In the genomic region with DNA sequence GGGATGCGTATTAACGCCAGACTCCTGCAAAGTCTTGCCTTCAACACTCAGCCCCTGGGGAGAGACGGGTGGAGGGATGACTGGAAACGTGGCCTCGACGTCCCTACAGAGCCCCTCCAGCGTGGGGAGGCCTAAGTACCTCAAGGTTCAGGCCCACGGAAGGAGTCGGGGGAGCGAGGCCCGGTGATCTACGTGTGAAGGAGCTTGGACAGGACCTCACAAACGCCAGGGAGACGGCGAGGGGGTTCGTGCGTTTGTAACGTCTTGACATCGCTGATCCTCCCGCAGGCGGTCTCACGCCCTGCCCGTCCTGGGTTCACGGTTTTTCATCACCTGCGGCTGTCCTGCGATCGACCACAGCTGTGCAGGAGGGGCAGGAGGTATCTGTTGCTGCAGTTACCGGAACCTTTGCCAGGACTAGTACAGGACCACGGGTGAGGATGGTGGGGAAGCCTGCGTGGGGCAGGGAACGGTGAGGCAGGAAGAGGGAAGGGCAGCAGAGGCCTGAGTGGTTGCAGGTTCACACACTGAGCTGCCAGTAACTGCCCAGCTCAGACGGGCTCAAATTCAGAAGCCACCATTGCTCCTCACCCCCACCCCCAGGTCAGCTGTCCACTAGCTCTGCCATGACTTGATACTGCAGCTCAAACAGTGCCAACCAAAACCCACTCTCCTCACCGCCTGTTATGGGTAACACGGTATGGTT, we compare ENCODE assay signal across 8 cellular contexts.
DNase-seq lines count a peak whose midpoint lies in the region; TF ChIP-seq lines count a peak whose summit lies in the region.

No MANE protein-coding gene starts in this region.

- peaks cover 20% of the 10 kb centered on the region for H3K4me1 ChIP-seq in OCI-LY3 (ENCODE audit: low read length)
- peaks cover 29% of the 10 kb centered on the region in 2 donors for H3K4me1 ChIP-seq in duodenal mucosa (ENCODE audit: control insufficient read depth in 1 of 2, insufficient read depth in 2 of 2, low read length in 2 of 2)
- H3K4me1 ChIP-seq in muscle layer of duodenum (ENCODE audit: control insufficient read depth in 1 of 2, insufficient read depth in 2 of 2, low read length in 2 of 2) = peaks cover 18 to 33% of the 10 kb centered on the region in 2 donors

- H3K9me3 ChIP-seq in OCI-LY3 (ENCODE audit: insufficient read depth, low read length) (no peaks in the 10 kb centered on the region), duodenal mucosa (ENCODE audit: control insufficient read depth in 1 of 2, low read length in 2 of 2) (no peaks in the 10 kb centered on the region), muscle layer of duodenum (ENCODE audit: control insufficient read depth in 1 of 2, low read length in 2 of 2) (no peaks in the 10 kb centered on the region)

- H3K79me2 ChIP-seq in OCI-LY3 (ENCODE audit: low read length) = peaks cover 78% of the 10 kb centered on the region

- H3K4me1 Mint-ChIP-seq in activated naive CD4-positive, alpha-beta T cell treated with anti-CD3 and anti-CD28 coated beads, Interleukin-2, amount 50 U/mL, for 24 hours = peaks cover 42% of the 10 kb centered on the region

- H3K9me3 Mint-ChIP-seq in activated naive CD4-positive, alpha-beta T cell treated with anti-CD3 and anti-CD28 coated beads, Interleukin-2, amount 50 U/mL, for 24 hours = no peaks in the 10 kb centered on the region

- H4K20me1 ChIP-seq in OCI-LY3 (ENCODE audit: insufficient read depth, low read length) = no peaks in the 10 kb centered on the region

- H2AFZ ChIP-seq in OCI-LY3 (ENCODE audit: low read depth, low read length) = no peak overlapping the region

- H3K4me2 ChIP-seq in OCI-LY3 (ENCODE audit: low read length) = peak overlapping the region; percentile 90

- H3K9ac ChIP-seq in OCI-LY3 (ENCODE audit: low read length) (peak overlapping the region; percentile 89), duodenal mucosa (ENCODE audit: low read depth in 1 of 2, low read length in 2 of 2) (peak overlapping the region; percentile 96 to 98)

- H3K27me3 Mint-ChIP-seq in activated naive CD4-positive, alpha-beta T cell treated with anti-CD3 and anti-CD28 coated beads, Interleukin-2, amount 50 U/mL, for 24 hours = no peaks in the 10 kb centered on the region

- H3K27me3 ChIP-seq in OCI-LY3 (ENCODE audit: low read depth, low read length) (no peaks in the 10 kb centered on the region), duodenal mucosa (ENCODE audit: control insufficient read depth in 1 of 2, insufficient read depth in 2 of 2, low read length in 2 of 2) (no peaks in the 10 kb centered on the region), muscle layer of duodenum (ENCODE audit: low read depth, low read length) (no peaks in the 10 kb centered on the region)

- peak overlapping the region; percentile 92 for H3K4me3 Mint-ChIP-seq in activated naive CD4-positive, alpha-beta T cell treated with anti-CD3 and anti-CD28 coated beads, Interleukin-2, amount 50 U/mL, for 24 hours

- H3K27ac Mint-ChIP-seq in activated naive CD4-positive, alpha-beta T cell treated with anti-CD3 and anti-CD28 coated beads, Interleukin-2, amount 50 U/mL, for 24 hours = peak overlapping the region; percentile 90

- H3K36me3 ChIP-seq in OCI-LY3 (replicated peaks; ENCODE audit: low read depth, low read length) = peaks cover 52% of the 10 kb centered on the region
- peaks cover 39 to 59% of the 10 kb centered on the region in 2 donors for H3K36me3 ChIP-seq in duodenal mucosa (ENCODE audit: control insufficient read depth in 1 of 2, insufficient read depth in 2 of 2, low read length in 2 of 2)
- peaks cover 32 to 65% of the 10 kb centered on the region in 2 donors for H3K36me3 ChIP-seq in muscle layer of duodenum (ENCODE audit: control insufficient read depth in 1 of 2, insufficient read depth in 2 of 2, low read length in 2 of 2)

- DNase-seq in activated naive CD4-positive, alpha-beta T cell treated with anti-CD3 and anti-CD28 coated beads, Interleukin-2, amount 50 U/mL, for 16 hours = no peak
- DNase-seq in NCI-H2107 treated with DMSO at 0.1 percent for 48 hours (lab: John Stamatoyannopoulos, UW; ENCODE audit: unreplicated experiment) (no peak), DMS 273 (lab: John Stamatoyannopoulos, UW; ENCODE audit: unreplicated experiment) (no peak)
- no peak for DNase-seq in activated CD8-positive, alpha-beta memory T cell treated with anti-CD3 and anti-CD28 coated beads, Interleukin-2, amount 50 U/mL, for 48 hours

- H3K27ac ChIP-seq in OCI-LY3 (ENCODE audit: low read length) (peak overlapping the region; percentile 65), duodenal mucosa (ENCODE audit: low read depth, low read length) (peak overlapping the region; percentile 50), muscle layer of duodenum (ENCODE audit: low read length) (peak overlapping the region; percentile 86)

- no peak for TF ChIP-seq CTCF in OCI-LY3 (IDR thresholded peaks at IDR 0.05; ENCODE audit: low read depth, low read length)

- H3K4me3 ChIP-seq in OCI-LY3 (ENCODE audit: low read length) (peak overlapping the region; percentile 96), duodenal mucosa (ENCODE audit: low read depth in 1 of 2, low read length in 2 of 2) (peak overlapping the region; percentile 93 to 100), muscle layer of duodenum (ENCODE audit: low read depth in 1 of 2, low read length in 2 of 2) (peak overlapping the region; percentile 82 to 84)

- peaks cover 18% of the 10 kb centered on the region for H3K36me3 Mint-ChIP-seq in activated naive CD4-positive, alpha-beta T cell treated with anti-CD3 and anti-CD28 coated beads, Interleukin-2, amount 50 U/mL, for 24 hours
